In genomic region chr9:86098793-86099694, GRCh38 we compare ENCODE assay signal across 8 cellular contexts. TPM values are rescaled to one million over a fixed set of nuclear protein-coding genes. Genes with fewer than 3 reads are reported as not detected.
DNase-seq lines count a peak whose midpoint lies in the region; ATAC-seq, FAIRE-seq and TF ChIP-seq lines count a peak whose summit lies in the region.

Gene GOLM1, minus strand, starts transcription at chr9:86099558. Its CDS starts 20,238 bp downstream, at chr9:86079320.

- H3K27me3 ChIP-seq in thymus (ENCODE audit: control insufficient read depth, insufficient read depth): peaks cover 28% of the 10 kb centered on the region

- POLR2A ChIA-PET in activated CD4-positive, alpha-beta T cell treated with anti-CD3 and anti-CD28 coated beads, Interleukin-2, amount 10 ng/mL, durations not matched to agents 7 days and 5 days (lab: Charles Lee): interaction anchor here (0.5 to 0.6 kb wide), 2 partner anchors 146 to 849 kb away, joined by 3 to 4 read pairs; partner anchors contain the start of gene GAS1

- no peaks in the 10 kb centered on the region for H3K9me3 Mint-ChIP-seq in activated CD4-positive, alpha-beta T cell treated with anti-CD3 and anti-CD28 coated beads, Interleukin-2, amount 10 ng/mL, durations not matched to agents 7 days and 5 days

- H3K36me3 Mint-ChIP-seq in activated CD4-positive, alpha-beta T cell treated with anti-CD3 and anti-CD28 coated beads, Interleukin-2, amount 10 ng/mL, durations not matched to agents 7 days and 5 days (ENCODE audit: low read depth): no peaks in the 10 kb centered on the region

- TF ChIP-seq CTCF in 22Rv1 (IDR thresholded peaks at IDR 0.05): peak; percentile 13; the same call in 1 of the 2 replicates
- TF ChIP-seq CTCF in mucosa of descending colon (IDR thresholded peaks at IDR 0.05): no peak

- TF ChIP-seq POLR2A in GM12891 (IDR thresholded peaks at IDR 0.05; ENCODE audit: low read depth, low read length) (no peak; the same call in 1 of the 2 replicates), erythroblast (IDR thresholded peaks at IDR 0.05; ENCODE audit: low read length) (no peak)

- peak within 1 kb of the TSS; percentile 76 for H3K27ac Mint-ChIP-seq in activated CD4-positive, alpha-beta T cell treated with anti-CD3 and anti-CD28 coated beads, Interleukin-2, amount 10 ng/mL, durations not matched to agents 7 days and 5 days

- FAIRE-seq in GM12891 (lab: Jason Lieb, UNC): peak; percentile 72

- H3K36me3 ChIP-seq in mucosa of descending colon (ENCODE audit: low read depth) (no peaks in the 10 kb centered on the region), thymus (ENCODE audit: control insufficient read depth, insufficient read depth) (no peaks in the 10 kb centered on the region)

- peaks cover 62% of the 10 kb centered on the region for H3K27me3 Mint-ChIP-seq in activated CD4-positive, alpha-beta T cell treated with anti-CD3 and anti-CD28 coated beads, Interleukin-2, amount 10 ng/mL, durations not matched to agents 7 days and 5 days

- intact Hi-C loops in mucosa of descending colon (cut with DNase I, micrococcal nuclease): no loop called here

- WGBS in thymus: 1% methylated on average over 126 of the region's 126 CpGs

- peak; percentile 78 for ATAC-seq in HG02642 (IDR thresholded peaks at IDR 0.05; ENCODE audit: poor library complexity, unreplicated experiment)
- peak; percentile 87 for ATAC-seq in mucosa of descending colon

- CTCF ChIA-PET in activated CD4-positive, alpha-beta T cell treated with anti-CD3 and anti-CD28 coated beads, Interleukin-2, amount 10 ng/mL, durations not matched to agents 7 days and 5 days (lab: Charles Lee): no interaction called here

- H3K4me3 ChIP-seq in mucosa of descending colon (peak within 1 kb of the TSS; percentile 48), thymus (ENCODE audit: low read length) (peak within 1 kb of the TSS; percentile 58)

- H3K4me3 Mint-ChIP-seq in activated CD4-positive, alpha-beta T cell treated with anti-CD3 and anti-CD28 coated beads, Interleukin-2, amount 10 ng/mL, durations not matched to agents 7 days and 5 days: peak within 1 kb of the TSS; percentile 82

- H3K27ac ChIP-seq in 22Rv1 (no peak within 1 kb of the TSS), thymus (ENCODE audit: low read depth) (peak within 1 kb of the TSS; percentile 71)

- peak; percentile 61 for DNase-seq in GM12891 (ENCODE audit: insufficient read length, low spot score)
- peak; percentile 40 for DNase-seq in NCI-H128 (lab: John Stamatoyannopoulos, UW; ENCODE audit: unreplicated experiment)
- peak; percentile 12 for DNase-seq in activated CD4-positive, alpha-beta T cell treated with anti-CD3 and anti-CD28 coated beads, Interleukin-2, amount 10 ng/mL, durations not matched to agents 7 days and 5 days
- peak; percentile 82 to 87 for DNase-seq in erythroblast (lab: John Stamatoyannopoulos, UW)
- DNase-seq in mucosa of descending colon: peak; percentile 58 to 69 (median 58)

- H3K9me3 ChIP-seq in mucosa of descending colon: no peaks in the 10 kb centered on the region
- no peaks in the 10 kb centered on the region for H3K9me3 ChIP-seq in thymus (ENCODE audit: control insufficient read depth)

- peaks cover 18% of the 10 kb centered on the region for H3K4me1 ChIP-seq in mucosa of descending colon (ENCODE audit: low read depth)
- H3K4me1 ChIP-seq in thymus (ENCODE audit: control insufficient read depth, insufficient read depth, low read length): peaks cover 3% of the 10 kb centered on the region

- H3K4me1 Mint-ChIP-seq in activated CD4-positive, alpha-beta T cell treated with anti-CD3 and anti-CD28 coated beads, Interleukin-2, amount 10 ng/mL, durations not matched to agents 7 days and 5 days: peaks cover 15% of the 10 kb centered on the region

TF ChIP-seq in GM12891, 5 proteins besides CTCF, POLR2A, EP300 and RAD21:
- no peak for TF ChIP-seq TAF1 (IDR thresholded peaks at IDR 0.05; ENCODE audit: low read depth, low read length)
- TF ChIP-seq POU2F2 (IDR thresholded peaks at IDR 0.05; ENCODE audit: low read depth, low read length): no peak
- TF ChIP-seq SPI1 (IDR thresholded peaks at IDR 0.05; ENCODE audit: low read depth, low read length): no peak
- TF ChIP-seq POLR2AphosphoS5 (IDR thresholded peaks at IDR 0.05; ENCODE audit: low read depth, low read length): no peak
- no peak for TF ChIP-seq PAX5 (IDR thresholded peaks at IDR 0.05; ENCODE audit: insufficient read depth, low read length, severe bottlenecking)

RNA-seq across cellular contexts. Expression of gene GOLM1, which starts in this region (rescaled TPM):
- polyA plus RNA-seq in GM12891 (2012; ENCODE audit: low read depth, missing spikeins): 14.5 TPM
- total RNA-seq in activated CD4-positive, alpha-beta T cell treated with anti-CD3 and anti-CD28 coated beads, Interleukin-2, amount 10 ng/mL, durations not matched to agents 7 days and 5 days: 1 to 10 TPM in 1 of 2 experiments, under 1 TPM in 1; 0.87 to 1.0 TPM
- 100 to 1,000 TPM; 172 to 414 (median 333) TPM for total RNA-seq in mucosa of descending colon
- polyA plus RNA-seq in thymus: 41.5 TPM

Comparison
In these comparisons a context has a peak if more than half of its experiments do, and no peak if none do; other contexts are left out.
1. RNA of gene GOLM1 (total RNA-seq): 172 to 414 TPM in mucosa of descending colon; 0.87 to 1.0 TPM in activated CD4-positive, alpha-beta T cell treated with anti-CD3 and anti-CD28 coated beads, Interleukin-2, amount 10 ng/mL, durations not matched to agents 7 days and 5 days; every median in the first group is over 10 times any median in the second.
2. DNase-seq: peak in every context shown above with its lines; median percentile 84 in erythroblast; 61 in GM12891; 58 in mucosa of descending colon; 40 in NCI-H128; 12 in activated CD4-positive, alpha-beta T cell treated with anti-CD3 and anti-CD28 coated beads, Interleukin-2, amount 10 ng/mL, durations not matched to agents 7 days and 5 days.